Comparison of ENCODE assay signal across 8 cellular contexts in genomic region chr1:177706977-177707376, GRCh38.
"Had no signal": no experiment of that assay in that cellular context is flagged by ENCODE, and none has a peak within 500 bp of the region (broad histone marks: within the 10 kb centered on the region; RNA-seq: fewer than 3 reads in every experiment).

No MANE protein-coding gene starts in this region.

- H3K9me3 ChIP-seq: HAP-1 had no signal

- H3K27ac ChIP-seq: GM23248 had no signal

- H3K4me3 ChIP-seq: GM23248, HAP-1 had no signal

- H3K9ac ChIP-seq: GM23248 had no signal

- DNase-seq: GM23248, GOT3, H7, HFFc6, KBM-7 had no signal

- H3K36me3 ChIP-seq: HAP-1 had no signal

- FAIRE-seq: HTR-8/SVneo had no signal

- ATAC-seq: HCT116 had no signal

- H2AFZ ChIP-seq: GM23248 had no signal
